In the genomic region with DNA sequence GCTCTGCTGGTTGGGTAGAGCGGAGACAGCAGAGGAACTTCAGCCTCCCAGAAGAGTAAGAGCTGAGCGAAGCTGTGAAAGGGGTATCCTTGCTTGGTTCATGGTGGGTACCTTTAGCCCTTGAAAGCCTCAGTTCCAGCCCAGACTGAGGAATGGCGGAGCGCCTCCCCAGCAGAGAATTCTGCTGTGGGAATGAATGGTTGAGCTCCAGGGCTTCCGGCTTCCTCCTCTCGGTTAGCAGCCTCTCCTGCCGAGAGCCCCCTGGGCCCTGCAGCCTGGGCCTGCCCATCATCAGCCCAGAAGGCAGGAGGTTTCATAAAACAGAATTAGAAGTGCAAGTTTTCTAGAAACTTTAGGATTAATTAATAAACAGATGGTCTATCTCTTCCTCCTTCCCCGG, we compare ENCODE assay signal across 25 cellular contexts.
A peak's percentile ranks its signal among the peaks of the same experiment; 100 is the strongest.
DNase-seq lines count a peak whose midpoint lies in the region; TF ChIP-seq lines count a peak whose summit lies in the region.
"Had no signal": no experiment of that assay in that cellular context is flagged by ENCODE, and none has a peak within 500 bp of the region (broad histone marks: within the 10 kb centered on the region; RNA-seq: fewer than 3 reads in every experiment).

No MANE protein-coding gene starts in this region.

- H2BK5ac ChIP-seq in neuronal stem cell (ENCODE audit: low read length), result no peak overlapping the region

- no peaks in the 10 kb centered on the region for H3K27me3 Mint-ChIP-seq in endodermal cell (ENCODE audit: insufficient read depth)

- no peak overlapping the region for H2BK12ac ChIP-seq in neuronal stem cell (ENCODE audit: low read length)

- no peak overlapping the region for H3K27ac ChIP-seq in endodermal cell (ENCODE audit: low read depth, low read length)
- no peak overlapping the region for H3K27ac ChIP-seq in neuronal stem cell (replicated peaks; ENCODE audit: low read length)
- H3K27ac ChIP-seq: 22Rv1, C4-2B, RWPE1, SK-N-MC had no signal

- 94 to 95% methylated on average over 3 to 8 of the region's 8 CpGs for WGBS in endodermal cell (ENCODE audit: insufficient coverage in 1 of 2, insufficient read length in 1 of 2), 2 experiments
- no CpG with 5 or more reads among the region's 8 CpGs for WGBS in neuronal stem cell (ENCODE audit: extremely low coverage in 2 of 2, insufficient read length in 2 of 2, insufficient replicate concordance in 1 of 2), 2 donors

- H3K9ac ChIP-seq in endodermal cell (ENCODE audit: extremely low read depth, low read length, poor library complexity, severe bottlenecking), result no peak overlapping the region
- H3K9ac ChIP-seq in neuronal stem cell (ENCODE audit: low read depth, low read length, poor library complexity), result no peak overlapping the region

- H3K4me3 Mint-ChIP-seq in endodermal cell, result no peak overlapping the region
- H3K4me3 Mint-ChIP-seq: CD8-positive, alpha-beta memory T cell had no signal

- peak overlapping the region; percentile 1 for H3K18ac ChIP-seq in neuronal stem cell (ENCODE audit: low read length)

- TF ChIP-seq CTCF in endodermal cell (conservative IDR thresholded peaks at IDR 0.05) (no peak), BE2C (IDR thresholded peaks at IDR 0.05; ENCODE audit: low read depth, low read length) (no peak)

- peaks cover 5% of the 10 kb centered on the region for H3K4me1 ChIP-seq in endodermal cell (ENCODE audit: control insufficient read depth, insufficient read depth, low read length)
- peaks cover 3% of the 10 kb centered on the region in 2 donors for H3K4me1 ChIP-seq in neuronal stem cell (ENCODE audit: control insufficient read depth in 2 of 2, insufficient read depth in 1 of 2, low read depth in 1 of 2, low read length in 2 of 2)
- H3K4me1 ChIP-seq in BE2C, result no peaks in the 10 kb centered on the region; the same call in 1 of the 2 replicates
- H3K4me1 ChIP-seq: HAP-1 had no signal

- no peaks in the 10 kb centered on the region for H3K79me1 ChIP-seq in neuronal stem cell (ENCODE audit: low read depth, low read length)

- H3K4me3 ChIP-seq in endodermal cell (ENCODE audit: low read length) (no peak overlapping the region), neuronal stem cell (ENCODE audit: low read length in 2 of 2) (peak overlapping the region in 1 of 2 donors; percentile 4), BE2C (ENCODE audit: low read depth, low read length) (no peak overlapping the region)
- H3K4me3 ChIP-seq: HAP-1, SK-N-MC had no signal

- H2AFZ ChIP-seq in neuronal stem cell (ENCODE audit: low read length), result peak overlapping the region; percentile 56

- H2AK5ac ChIP-seq in neuronal stem cell (ENCODE audit: low read depth, low read length), result no peak overlapping the region

- no peak overlapping the region for H3K23ac ChIP-seq in neuronal stem cell (ENCODE audit: low read depth, low read length, poor library complexity)

- no peak overlapping the region for H3K4ac ChIP-seq in neuronal stem cell (ENCODE audit: low read length)

- H3K36me3 ChIP-seq in endodermal cell (ENCODE audit: control insufficient read depth, insufficient read depth, low read length), result no peaks in the 10 kb centered on the region
- H3K36me3 ChIP-seq in neuronal stem cell (replicated peaks in 1 of 2; ENCODE audit: control insufficient read depth in 2 of 2, insufficient read depth in 2 of 2, low read length in 2 of 2), result no peaks in the 10 kb centered on the region
- H3K36me3 ChIP-seq in BE2C, result no peaks in the 10 kb centered on the region
- H3K36me3 ChIP-seq: HAP-1 had no signal

- peak overlapping the region; percentile 30 for H3K27ac Mint-ChIP-seq in endodermal cell
- H3K27ac Mint-ChIP-seq: CD8-positive, alpha-beta memory T cell had no signal

- no peak overlapping the region for H4K91ac ChIP-seq in neuronal stem cell (ENCODE audit: low read depth, low read length, poor library complexity)

- H3K4me2 ChIP-seq in neuronal stem cell (ENCODE audit: insufficient read depth, low read length, poor library complexity, severe bottlenecking), result no peak overlapping the region

- H4K8ac ChIP-seq in neuronal stem cell (ENCODE audit: low read depth, low read length), result no peak overlapping the region

- H3K14ac ChIP-seq in neuronal stem cell (ENCODE audit: low read length), result no peak overlapping the region

- H2BK15ac ChIP-seq in neuronal stem cell (ENCODE audit: low read length), result no peak overlapping the region

- H3K36me3 Mint-ChIP-seq in endodermal cell (ENCODE audit: low read depth), result no peaks in the 10 kb centered on the region
- H3K36me3 Mint-ChIP-seq: CD8-positive, alpha-beta memory T cell had no signal

- peaks cover 10% of the 10 kb centered on the region for H3K4me1 Mint-ChIP-seq in endodermal cell

- no peaks in the 10 kb centered on the region for H3K9me3 Mint-ChIP-seq in endodermal cell
- H3K9me3 Mint-ChIP-seq: CD8-positive, alpha-beta memory T cell had no signal

- DNase-seq in activated CD8-positive, alpha-beta memory T cell treated with anti-CD3 and anti-CD28 coated beads for 24 hours, result peak; percentile 26
- no peak for DNase-seq in activated CD8-positive, alpha-beta memory T cell treated with anti-CD3 and anti-CD28 coated beads, Interleukin-2, amount 50 U/mL, for 4 hours
- DNase-seq in endodermal cell (no peak), neuronal stem cell (ENCODE audit: low spot score) (no peak), globus pallidus (ENCODE audit: low spot score) (no peak), NCI-H2029 treated with DMSO at 0.1 percent for 48 hours (lab: John Stamatoyannopoulos, UW) (no peak), GF-D8 (lab: John Stamatoyannopoulos, UW) (no peak), BE2C (no peak)
- DNase-seq: ACHN; CD8-positive, alpha-beta memory T cell; GDM1; KG1; NCI-H1092; NCI-H1436; NCI-H187 treated with DMSO at 0.1 percent for 48 hours; NCI-H345; NCI-H524; NCI-H774; NK-92 treated with Interleukin-12 subunit alpha and Interleukin-12 subunit beta, amount 100 ng/mL, for 24 hours; SHP77 treated with DMSO at 0.1 percent for 48 hours had no signal

- no peak overlapping the region for H2BK120ac ChIP-seq in neuronal stem cell (ENCODE audit: low read depth, low read length)

- no peaks in the 10 kb centered on the region for H3K9me3 ChIP-seq in endodermal cell (ENCODE audit: control insufficient read depth, low read length)
- no peaks in the 10 kb centered on the region for H3K9me3 ChIP-seq in neuronal stem cell (replicated peaks in 1 of 2; ENCODE audit: control insufficient read depth in 2 of 2, insufficient read depth in 1 of 2, low read depth in 1 of 2, low read length in 2 of 2)
- H3K9me3 ChIP-seq in BE2C, result no peaks in the 10 kb centered on the region
- H3K9me3 ChIP-seq: HAP-1 had no signal

- H3K27me3 ChIP-seq in endodermal cell (ENCODE audit: control insufficient read depth, insufficient read depth, low read length, poor library complexity, severe bottlenecking) (no peaks in the 10 kb centered on the region), neuronal stem cell (ENCODE audit: control insufficient read depth in 3 of 3, insufficient read depth in 3 of 3, low read depth in 1 of 3, low read length in 3 of 3) (peaks cover 0 to 2% (median 0%) of the 10 kb centered on the region in 3 experiments), BE2C (no peaks in the 10 kb centered on the region)
